1 cellular context compared by ENCODE assay signal in the genomic region with DNA sequence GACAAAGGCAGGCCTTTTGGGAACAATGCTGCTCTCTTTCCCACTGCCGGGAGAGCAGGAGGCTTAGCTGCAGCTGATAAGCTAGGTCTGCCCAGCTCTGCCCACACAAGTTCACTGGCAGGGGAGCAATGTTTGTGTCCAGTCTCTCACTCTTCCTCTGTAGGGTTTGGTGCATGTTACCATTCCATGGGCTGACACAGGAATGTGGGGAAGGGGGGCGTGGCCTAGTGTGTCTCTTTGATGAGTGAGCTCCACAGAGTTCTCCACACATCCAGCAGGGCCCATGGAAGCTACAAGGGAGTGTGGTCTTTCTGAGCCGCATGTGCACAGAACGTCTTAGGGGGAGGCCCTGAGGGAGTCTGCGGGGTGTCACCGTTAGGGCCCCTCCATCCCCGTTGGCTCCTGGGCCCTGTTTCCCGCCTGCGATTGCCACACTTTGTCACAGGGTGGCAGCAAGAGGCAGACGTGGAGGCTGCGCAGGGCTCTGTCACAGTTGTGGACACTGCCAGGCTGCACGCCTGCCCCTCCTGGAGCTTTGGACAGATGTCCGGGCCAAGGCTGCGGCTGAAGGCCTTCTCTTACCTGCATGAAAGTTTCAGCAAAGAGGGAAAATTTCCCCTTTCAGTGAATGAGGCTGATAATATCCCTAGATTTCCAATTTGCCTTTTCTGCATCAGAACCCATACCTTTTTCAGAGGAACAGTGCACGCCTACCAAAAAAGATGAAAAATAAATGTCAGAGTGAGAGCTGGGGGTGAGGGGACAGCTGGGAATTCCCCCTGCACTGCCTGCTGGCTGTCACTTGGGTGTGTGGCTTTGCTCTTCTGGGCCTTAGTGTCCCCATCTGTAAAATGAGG.
TF ChIP-seq lines count a peak whose summit lies in the region.

No MANE protein-coding gene starts in this region.

TF ChIP-seq in WTC11, 78 proteins besides CTCF, POLR2A, EP300 and RAD21 (continued from another document):
- TF ChIP-seq, protein P1, sequence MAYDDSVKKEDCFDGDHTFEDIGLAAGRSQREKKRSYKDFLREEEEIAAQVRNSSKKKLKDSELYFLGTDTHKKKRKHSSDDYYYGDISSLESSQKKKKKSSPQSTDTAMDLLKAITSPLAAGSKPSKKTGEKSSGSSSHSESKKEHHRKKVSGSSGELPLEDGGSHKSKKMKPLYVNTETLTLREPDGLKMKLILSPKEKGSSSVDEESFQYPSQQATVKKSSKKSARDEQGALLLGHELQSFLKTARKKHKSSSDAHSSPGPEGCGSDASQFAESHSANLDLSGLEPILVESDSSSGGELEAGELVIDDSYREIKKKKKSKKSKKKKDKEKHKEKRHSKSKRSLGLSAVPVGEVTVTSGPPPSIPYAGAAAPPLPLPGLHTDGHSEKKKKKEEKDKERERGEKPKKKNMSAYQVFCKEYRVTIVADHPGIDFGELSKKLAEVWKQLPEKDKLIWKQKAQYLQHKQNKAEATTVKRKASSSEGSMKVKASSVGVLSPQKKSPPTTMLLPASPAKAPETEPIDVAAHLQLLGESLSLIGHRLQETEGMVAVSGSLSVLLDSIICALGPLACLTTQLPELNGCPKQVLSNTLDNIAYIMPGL (CRISPR knock-in tag; IDR thresholded peaks at IDR 0.05): no peak
- TF ChIP-seq SP1 (CRISPR knock-in tag; conservative IDR thresholded peaks at IDR 0.05) (peak; percentile 64), NFATC4 (CRISPR knock-in tag; IDR thresholded peaks at IDR 0.05) (no peak), ETV6 (CRISPR knock-in tag; IDR thresholded peaks at IDR 0.05) (no peak), OVOL2 (CRISPR knock-in tag; IDR thresholded peaks at IDR 0.05; ENCODE audit: borderline replicate concordance) (no peak), ZNF263 (CRISPR knock-in tag; IDR thresholded peaks at IDR 0.05; ENCODE audit: low read depth) (no peak), ZNF219 (CRISPR knock-in tag; IDR thresholded peaks at IDR 0.05; ENCODE audit: borderline replicate concordance) (no peak), TP53 (CRISPR knock-in tag; IDR thresholded peaks at IDR 0.05) (no peak), ZNF423 (CRISPR knock-in tag; IDR thresholded peaks at IDR 0.05) (no peak), JAZF1 (CRISPR knock-in tag; IDR thresholded peaks at IDR 0.05) (no peak), SMAD4 (CRISPR knock-in tag; IDR thresholded peaks at IDR 0.05) (no peak), ZNF121 (CRISPR knock-in tag; IDR thresholded peaks at IDR 0.05) (no peak), EMX1 (CRISPR knock-in tag; IDR thresholded peaks at IDR 0.05) (no peak), ZNF512 (CRISPR knock-in tag; IDR thresholded peaks at IDR 0.05; ENCODE audit: borderline replicate concordance) (no peak), TEAD1 (CRISPR knock-in tag; IDR thresholded peaks at IDR 0.05) (no peak), ZNF317 (CRISPR knock-in tag; IDR thresholded peaks at IDR 0.05; ENCODE audit: borderline replicate concordance, low read depth) (no peak), ZMAT4 (CRISPR knock-in tag; IDR thresholded peaks at IDR 0.05) (no peak), RELA (CRISPR knock-in tag; IDR thresholded peaks at IDR 0.05; ENCODE audit: borderline replicate concordance) (no peak), GTF2I (CRISPR knock-in tag; conservative IDR thresholded peaks at IDR 0.05) (no peak), MAX (CRISPR knock-in tag; IDR thresholded peaks at IDR 0.05) (no peak), FOXJ3 (CRISPR knock-in tag; IDR thresholded peaks at IDR 0.05; ENCODE audit: borderline replicate concordance) (no peak), ZNF416 (CRISPR knock-in tag; IDR thresholded peaks at IDR 0.05) (no peak), MLX (CRISPR knock-in tag; IDR thresholded peaks at IDR 0.05) (0 out of 2 replicates have a peak, but pooled peaks have one; percentile 29), ERG (CRISPR knock-in tag; IDR thresholded peaks at IDR 0.05) (no peak), ZNF425 (CRISPR knock-in tag; conservative IDR thresholded peaks at IDR 0.05) (no peak), E2F1 (CRISPR knock-in tag; IDR thresholded peaks at IDR 0.05) (no peak), FOXK1 (CRISPR knock-in tag; IDR thresholded peaks at IDR 0.05) (no peak)
- TF ChIP-seq, protein P2, sequence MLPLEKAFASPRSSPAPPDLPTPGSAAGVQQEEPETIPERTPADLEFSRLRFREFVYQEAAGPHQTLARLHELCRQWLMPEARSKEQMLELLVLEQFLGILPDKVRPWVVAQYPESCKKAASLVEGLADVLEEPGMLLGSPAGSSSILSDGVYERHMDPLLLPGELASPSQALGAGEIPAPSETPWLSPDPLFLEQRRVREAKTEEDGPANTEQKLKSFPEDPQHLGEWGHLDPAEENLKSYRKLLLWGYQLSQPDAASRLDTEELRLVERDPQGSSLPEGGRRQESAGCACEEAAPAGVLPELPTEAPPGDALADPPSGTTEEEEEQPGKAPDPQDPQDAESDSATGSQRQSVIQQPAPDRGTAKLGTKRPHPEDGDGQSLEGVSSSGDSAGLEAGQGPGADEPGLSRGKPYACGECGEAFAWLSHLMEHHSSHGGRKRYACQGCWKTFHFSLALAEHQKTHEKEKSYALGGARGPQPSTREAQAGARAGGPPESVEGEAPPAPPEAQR (CRISPR knock-in tag; IDR thresholded peaks at IDR 0.05): no peak
- TF ChIP-seq, protein P3, sequence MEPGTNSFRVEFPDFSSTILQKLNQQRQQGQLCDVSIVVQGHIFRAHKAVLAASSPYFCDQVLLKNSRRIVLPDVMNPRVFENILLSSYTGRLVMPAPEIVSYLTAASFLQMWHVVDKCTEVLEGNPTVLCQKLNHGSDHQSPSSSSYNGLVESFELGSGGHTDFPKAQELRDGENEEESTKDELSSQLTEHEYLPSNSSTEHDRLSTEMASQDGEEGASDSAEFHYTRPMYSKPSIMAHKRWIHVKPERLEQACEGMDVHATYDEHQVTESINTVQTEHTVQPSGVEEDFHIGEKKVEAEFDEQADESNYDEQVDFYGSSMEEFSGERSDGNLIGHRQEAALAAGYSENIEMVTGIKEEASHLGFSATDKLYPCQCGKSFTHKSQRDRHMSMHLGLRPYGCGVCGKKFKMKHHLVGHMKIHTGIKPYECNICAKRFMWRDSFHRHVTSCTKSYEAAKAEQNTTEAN (CRISPR knock-in tag; IDR thresholded peaks at IDR 0.05): no peak
- TF ChIP-seq, protein P4, sequence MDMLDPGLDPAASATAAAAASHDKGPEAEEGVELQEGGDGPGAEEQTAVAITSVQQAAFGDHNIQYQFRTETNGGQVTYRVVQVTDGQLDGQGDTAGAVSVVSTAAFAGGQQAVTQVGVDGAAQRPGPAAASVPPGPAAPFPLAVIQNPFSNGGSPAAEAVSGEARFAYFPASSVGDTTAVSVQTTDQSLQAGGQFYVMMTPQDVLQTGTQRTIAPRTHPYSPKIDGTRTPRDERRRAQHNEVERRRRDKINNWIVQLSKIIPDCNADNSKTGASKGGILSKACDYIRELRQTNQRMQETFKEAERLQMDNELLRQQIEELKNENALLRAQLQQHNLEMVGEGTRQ (CRISPR knock-in tag; IDR thresholded peaks at IDR 0.05): peak; percentile 17; the same call in 1 of the 2 replicates
- TF ChIP-seq, protein P5, sequence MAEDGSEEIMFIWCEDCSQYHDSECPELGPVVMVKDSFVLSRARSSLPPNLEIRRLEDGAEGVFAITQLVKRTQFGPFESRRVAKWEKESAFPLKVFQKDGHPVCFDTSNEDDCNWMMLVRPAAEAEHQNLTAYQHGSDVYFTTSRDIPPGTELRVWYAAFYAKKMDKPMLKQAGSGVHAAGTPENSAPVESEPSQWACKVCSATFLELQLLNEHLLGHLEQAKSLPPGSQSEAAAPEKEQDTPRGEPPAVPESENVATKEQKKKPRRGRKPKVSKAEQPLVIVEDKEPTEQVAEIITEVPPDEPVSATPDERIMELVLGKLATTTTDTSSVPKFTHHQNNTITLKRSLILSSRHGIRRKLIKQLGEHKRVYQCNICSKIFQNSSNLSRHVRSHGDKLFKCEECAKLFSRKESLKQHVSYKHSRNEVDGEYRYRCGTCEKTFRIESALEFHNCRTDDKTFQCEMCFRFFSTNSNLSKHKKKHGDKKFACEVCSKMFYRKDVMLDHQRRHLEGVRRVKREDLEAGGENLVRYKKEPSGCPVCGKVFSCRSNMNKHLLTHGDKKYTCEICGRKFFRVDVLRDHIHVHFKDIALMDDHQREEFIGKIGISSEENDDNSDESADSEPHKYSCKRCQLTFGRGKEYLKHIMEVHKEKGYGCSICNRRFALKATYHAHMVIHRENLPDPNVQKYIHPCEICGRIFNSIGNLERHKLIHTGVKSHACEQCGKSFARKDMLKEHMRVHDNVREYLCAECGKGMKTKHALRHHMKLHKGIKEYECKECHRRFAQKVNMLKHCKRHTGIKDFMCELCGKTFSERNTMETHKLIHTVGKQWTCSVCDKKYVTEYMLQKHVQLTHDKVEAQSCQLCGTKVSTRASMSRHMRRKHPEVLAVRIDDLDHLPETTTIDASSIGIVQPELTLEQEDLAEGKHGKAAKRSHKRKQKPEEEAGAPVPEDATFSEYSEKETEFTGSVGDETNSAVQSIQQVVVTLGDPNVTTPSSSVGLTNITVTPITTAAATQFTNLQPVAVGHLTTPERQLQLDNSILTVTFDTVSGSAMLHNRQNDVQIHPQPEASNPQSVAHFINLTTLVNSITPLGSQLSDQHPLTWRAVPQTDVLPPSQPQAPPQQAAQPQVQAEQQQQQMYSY (CRISPR knock-in tag; IDR thresholded peaks at IDR 0.05): no peak
- TF ChIP-seq, protein P6, sequence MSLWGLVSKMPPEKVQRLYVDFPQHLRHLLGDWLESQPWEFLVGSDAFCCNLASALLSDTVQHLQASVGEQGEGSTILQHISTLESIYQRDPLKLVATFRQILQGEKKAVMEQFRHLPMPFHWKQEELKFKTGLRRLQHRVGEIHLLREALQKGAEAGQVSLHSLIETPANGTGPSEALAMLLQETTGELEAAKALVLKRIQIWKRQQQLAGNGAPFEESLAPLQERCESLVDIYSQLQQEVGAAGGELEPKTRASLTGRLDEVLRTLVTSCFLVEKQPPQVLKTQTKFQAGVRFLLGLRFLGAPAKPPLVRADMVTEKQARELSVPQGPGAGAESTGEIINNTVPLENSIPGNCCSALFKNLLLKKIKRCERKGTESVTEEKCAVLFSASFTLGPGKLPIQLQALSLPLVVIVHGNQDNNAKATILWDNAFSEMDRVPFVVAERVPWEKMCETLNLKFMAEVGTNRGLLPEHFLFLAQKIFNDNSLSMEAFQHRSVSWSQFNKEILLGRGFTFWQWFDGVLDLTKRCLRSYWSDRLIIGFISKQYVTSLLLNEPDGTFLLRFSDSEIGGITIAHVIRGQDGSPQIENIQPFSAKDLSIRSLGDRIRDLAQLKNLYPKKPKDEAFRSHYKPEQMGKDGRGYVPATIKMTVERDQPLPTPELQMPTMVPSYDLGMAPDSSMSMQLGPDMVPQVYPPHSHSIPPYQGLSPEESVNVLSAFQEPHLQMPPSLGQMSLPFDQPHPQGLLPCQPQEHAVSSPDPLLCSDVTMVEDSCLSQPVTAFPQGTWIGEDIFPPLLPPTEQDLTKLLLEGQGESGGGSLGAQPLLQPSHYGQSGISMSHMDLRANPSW (CRISPR knock-in tag; conservative IDR thresholded peaks at IDR 0.05; ENCODE audit: low read depth): no peak
